In genomic region chr7:97117035-97117371, GRCh38 we compare ENCODE assay signal across 1 cellular context.
TF ChIP-seq lines count a peak whose summit lies in the region.

No MANE protein-coding gene starts in this region.

TF ChIP-seq in K562, 482 proteins besides CTCF, POLR2A, EP300 and RAD21 (continued from another document):
- TF ChIP-seq PATZ1 (CRISPR knock-in tag; IDR thresholded peaks at IDR 0.05; ENCODE audit: borderline replicate concordance) = peak; percentile 78; the same call in 1 of the 2 replicates
- 0 out of 2 replicates have a peak, but pooled peaks have one; percentile 3 for TF ChIP-seq HSF4 (CRISPR knock-in tag; IDR thresholded peaks at IDR 0.05; ENCODE audit: borderline replicate concordance)
- no peak for TF ChIP-seq SRSF1 (IDR thresholded peaks at IDR 0.05; ENCODE audit: low read depth, low read length)
- no peak for TF ChIP-seq IRF1 (CRISPR knock-in tag; IDR thresholded peaks at IDR 0.05; ENCODE audit: borderline replicate concordance)
- TF ChIP-seq E4F1 (CRISPR knock-in tag; IDR thresholded peaks at IDR 0.05; ENCODE audit: borderline replicate concordance) = peak; percentile 53; the same call in 1 of the 2 replicates
- TF ChIP-seq CREB3 (tag; conservative IDR thresholded peaks at IDR 0.05; ENCODE audit: low read depth) = peak; percentile 55; the same call in 1 of the 2 replicates
- TF ChIP-seq ZBTB11 (CRISPR knock-in tag; IDR thresholded peaks at IDR 0.05) = 0 out of 6 replicates have a peak, but pooled peaks of 1 of the 3 experiments have one; percentile 96
- TF ChIP-seq DMBX1 (CRISPR knock-in tag; IDR thresholded peaks at IDR 0.05; ENCODE audit: borderline replicate concordance) = 0 out of 2 replicates have a peak, but pooled peaks have one; percentile 6
- 0 out of 2 replicates have a peak, but pooled peaks have one; percentile 19 for TF ChIP-seq GABPA (tag; conservative IDR thresholded peaks at IDR 0.05; ENCODE audit: low read depth)
- TF ChIP-seq ARNT (IDR thresholded peaks at IDR 0.05) = 0 out of 4 replicates have a peak, but pooled peaks of 1 of the 2 experiments have one; percentile 21
- no peak; the same call in 1 of the 2 replicates for TF ChIP-seq TCF3 (CRISPR knock-in tag; IDR thresholded peaks at IDR 0.05)
- TF ChIP-seq ZNF143 (CRISPR knock-in tag; IDR thresholded peaks at IDR 0.05) = no peak
- peak; percentile 60; the same call in 1 of the 2 replicates for TF ChIP-seq TAF7 (tag; IDR thresholded peaks at IDR 0.05)
- TF ChIP-seq ASH1L (IDR thresholded peaks at IDR 0.05; ENCODE audit: borderline replicate concordance, low read depth, partially characterized antibody) = peak; percentile 7
